In genomic region chr1:243325305-243325890, GRCh38 we compare ENCODE assay signal across 1 cellular context.
TF ChIP-seq lines count a peak whose summit lies in the region.

No MANE protein-coding gene starts in this region.

TF ChIP-seq in HCT116, 20 proteins besides CTCF, POLR2A, EP300 and RAD21 (continued from another document):
- TF ChIP-seq ATF3 (IDR thresholded peaks at IDR 0.05), result no peak
